ENCODE assay signal across 9 cellular contexts in genomic region chrX:100368167-100368566, GRCh38. TPM values are rescaled to one million over a fixed set of nuclear protein-coding genes. Genes with fewer than 3 reads are reported as not detected.
DNase-seq lines count a peak whose midpoint lies in the region; ATAC-seq, FAIRE-seq and TF ChIP-seq lines count a peak whose summit lies in the region.
"Had no signal": no experiment of that assay in that cellular context is flagged by ENCODE, and none has a peak within 500 bp of the region (broad histone marks: within the 10 kb centered on the region; RNA-seq: fewer than 3 reads in every experiment).

No MANE protein-coding gene starts in this region.

- FAIRE-seq in small intestine (lab: Jason Lieb, UNC) = no peak

- ATAC-seq in activated T-helper 17 cell treated with anti-CD3 and anti-CD28 coated beads, Interleukin-2, amount 50 U/mL, for 72 hours (replicated peaks) = no peak
- no peak for ATAC-seq in GM19324 (IDR thresholded peaks at IDR 0.05; ENCODE audit: low FRiP score, unreplicated experiment)

- H3K4me1 ChIP-seq in breast epithelium (no peaks in the 10 kb centered on the region), colonic mucosa (no peaks in the 10 kb centered on the region), small intestine (ENCODE audit: control insufficient read depth in 2 of 2, insufficient read depth in 1 of 2, low read depth in 1 of 2, low read length in 1 of 2) (no peaks in the 10 kb centered on the region)

- no peak overlapping the region for H3K4me3 Mint-ChIP-seq in MCF 10A (ENCODE audit: unreplicated experiment)
- no peak overlapping the region for H3K4me3 Mint-ChIP-seq in activated T-helper 17 cell treated with anti-CD3 and anti-CD28 coated beads, Interleukin-2, amount 50 U/mL, for 72 hours

- TF ChIP-seq CTCF in MCF 10A (IDR thresholded peaks at IDR 0.05; ENCODE audit: unreplicated experiment) (peak; percentile 60), breast epithelium (IDR thresholded peaks at IDR 0.05) (no peak), LNCaP clone FGC (IDR thresholded peaks at IDR 0.05; ENCODE audit: control insufficient read depth, extremely low read depth, insufficient read depth) (peak; percentile 65), colonic mucosa (IDR thresholded peaks at IDR 0.05) (peak; percentile 22)

- peaks cover 59% of the 10 kb centered on the region for H3K27me3 Mint-ChIP-seq in MCF 10A (ENCODE audit: insufficient read depth, unreplicated experiment)
- H3K27me3 Mint-ChIP-seq in activated T-helper 17 cell treated with anti-CD3 and anti-CD28 coated beads, Interleukin-2, amount 50 U/mL, for 72 hours = no peaks in the 10 kb centered on the region

- BruUV-seq in MCF 10A (replicated peaks; lab: Mats Ljungman, UMichigan) = no TSS peak

- CTCF ChIA-PET in MCF 10A (lab: Yijun Ruan, JAX) = interaction anchor here (0.6 to 5.1 kb wide), 31 partner anchors 10 to 1757 kb away, joined by 3 to 76 read pairs (median 4); partner anchors contain the start of gene PCDH19

- no peaks in the 10 kb centered on the region for H3K9me3 Mint-ChIP-seq in MCF 10A (ENCODE audit: unreplicated experiment)
- H3K9me3 Mint-ChIP-seq in activated T-helper 17 cell treated with anti-CD3 and anti-CD28 coated beads, Interleukin-2, amount 50 U/mL, for 72 hours = no peaks in the 10 kb centered on the region

- intact Hi-C loops in MCF 10A (cut with micrococcal nuclease) (loop anchor here (2.0 kb wide), 1 partner anchor 45 kb away; no protein-coding TSS in a partner anchor), breast epithelium (cut with DNase I; ENCODE audit: low total_unique reads) (no loop called here), colonic mucosa (cut with DNase I) (no loop called here)

- H3K9ac ChIP-seq in colonic mucosa (ENCODE audit: low read depth in 2 of 2, low read length in 2 of 2) = no peak overlapping the region

- H3K4me3 ChIP-seq in breast epithelium (no peak overlapping the region), LNCaP clone FGC (ENCODE audit: low read depth, low read length) (no peak overlapping the region), colonic mucosa (no peak overlapping the region), small intestine (ENCODE audit: low read depth in 1 of 2, low read length in 2 of 2) (no peak overlapping the region)

- H3K36me3 ChIP-seq in breast epithelium (no peaks in the 10 kb centered on the region), colonic mucosa (no peaks in the 10 kb centered on the region), small intestine (ENCODE audit: control insufficient read depth in 2 of 2, insufficient read depth in 2 of 2, low read length in 2 of 2) (no peaks in the 10 kb centered on the region)

- POLR2A ChIA-PET in MCF 10A (lab: Yijun Ruan, JAX) = interaction anchor here (0.6 to 2.3 kb wide), 4 partner anchors 10 to 286 kb away, joined by 3 to 8 read pairs (median 4); partner anchors contain the start of gene PCDH19

- H3K4me1 Mint-ChIP-seq in MCF 10A (ENCODE audit: insufficient read depth, unreplicated experiment) = no peaks in the 10 kb centered on the region
- H3K4me1 Mint-ChIP-seq in activated T-helper 17 cell treated with anti-CD3 and anti-CD28 coated beads, Interleukin-2, amount 50 U/mL, for 72 hours = no peaks in the 10 kb centered on the region

- no peaks in the 10 kb centered on the region for H3K9me3 ChIP-seq in breast epithelium
- H3K9me3 ChIP-seq in colonic mucosa = no peaks in the 10 kb centered on the region
- H3K9me3 ChIP-seq in small intestine (ENCODE audit: control insufficient read depth, low read depth) = no peaks in the 10 kb centered on the region

- no peak overlapping the region for H3K27ac Mint-ChIP-seq in MCF 10A (ENCODE audit: low read depth, unreplicated experiment)
- no peak overlapping the region for H3K27ac Mint-ChIP-seq in activated T-helper 17 cell treated with anti-CD3 and anti-CD28 coated beads, Interleukin-2, amount 50 U/mL, for 72 hours

- H3K27me3 ChIP-seq in breast epithelium (peaks cover 0 to 46% of the 10 kb centered on the region in 2 donors), colonic mucosa (peaks cover 4% of the 10 kb centered on the region), small intestine (ENCODE audit: control insufficient read depth in 2 of 2, insufficient read depth in 2 of 2, low read length in 2 of 2) (no peaks in the 10 kb centered on the region)

- TF ChIP-seq POLR2A in breast epithelium (IDR thresholded peaks at IDR 0.05) = no peak

- DNase-seq in MCF 10A (ENCODE audit: unreplicated experiment) = peak; percentile 53
- no peak for DNase-seq in breast epithelium (ENCODE audit: low spot score in 2 of 2)
- DNase-seq in LNCaP clone FGC (ENCODE audit: low read depth) = no peak
- no peak for DNase-seq in colonic mucosa
- DNase-seq in small intestine = peak; percentile 14
- no peak for DNase-seq in COR-L47 (lab: John Stamatoyannopoulos, UW)
- DNase-seq: MV-4-11 had no signal

- H3K27ac ChIP-seq in breast epithelium (no peak overlapping the region), colonic mucosa (no peak overlapping the region), small intestine (ENCODE audit: low read depth in 1 of 2, low read length in 1 of 2) (no peak overlapping the region)

- H3K36me3 Mint-ChIP-seq in MCF 10A (ENCODE audit: insufficient read depth, unreplicated experiment) = no peaks in the 10 kb centered on the region
- no peaks in the 10 kb centered on the region for H3K36me3 Mint-ChIP-seq in activated T-helper 17 cell treated with anti-CD3 and anti-CD28 coated beads, Interleukin-2, amount 50 U/mL, for 72 hours (ENCODE audit: low read depth)

RNA-seq across cellular contexts. Expression of gene PCDH19, which starts 41.9 kb away (rescaled TPM):
- total RNA-seq in MCF 10A (2022) (0.12 and 0.70 TPM in 2 replicates), breast epithelium (1 to 10 TPM; 1.6 to 2.6 (median 1.8) TPM), colonic mucosa (1 to 10 TPM in 1 of 2 donors, under 1 TPM in 1; 0.96 to 1.3 TPM)
- under 1 TPM in 1 of 3 donors, not detected in 2; 0.64 TPM for polyA plus RNA-seq in small intestine
- not detected for total RNA-seq in activated T-helper 17 cell treated with anti-CD3 and anti-CD28 coated beads, Interleukin-2, amount 50 U/mL, for 72 hours

Comparison
In these comparisons a context has a peak if more than half of its experiments do, and no peak if none do; other contexts are left out.
1. DNase-seq: peak in MCF 10A (single experiment) and small intestine (single experiment); none in breast epithelium (0 of 2), LNCaP clone FGC (single experiment), colonic mucosa (single experiment) and COR-L47 (single experiment).
2. CTCF ChIP-seq: peak in MCF 10A (single experiment), LNCaP clone FGC (single experiment) and colonic mucosa (single experiment); none in breast epithelium (0 of 3).